ENCODE assay signal across 14 cellular contexts in genomic region chr10:107546239-107546638, GRCh38.
DNase-seq lines count a peak whose midpoint lies in the region; ATAC-seq and TF ChIP-seq lines count a peak whose summit lies in the region.
"Had no signal": no experiment of that assay in that cellular context is flagged by ENCODE, and none has a peak within 500 bp of the region (broad histone marks: within the 10 kb centered on the region; RNA-seq: fewer than 3 reads in every experiment).

No MANE protein-coding gene starts in this region.

- no peaks in the 10 kb centered on the region for H3K9me3 ChIP-seq in left lung

- no peaks in the 10 kb centered on the region for H3K36me3 Mint-ChIP-seq in activated CD4-positive, alpha-beta T cell treated with anti-CD3 and anti-CD28 coated beads for 36 hours (ENCODE audit: low read depth)
- H3K36me3 Mint-ChIP-seq in glutamatergic neuron (ENCODE audit: unreplicated experiment): no peaks in the 10 kb centered on the region

- POLR2A ChIA-PET in RWPE1 (lab: Yijun Ruan, JAX; ENCODE audit: low non-redundant PET): no interaction called here
- POLR2A ChIA-PET in activated CD4-positive, alpha-beta T cell treated with anti-CD3 and anti-CD28 coated beads for 36 hours (lab: Charles Lee): no interaction called here

- no peaks in the 10 kb centered on the region for H3K4me1 Mint-ChIP-seq in activated CD4-positive, alpha-beta T cell treated with anti-CD3 and anti-CD28 coated beads for 36 hours
- peaks cover 5% of the 10 kb centered on the region for H3K4me1 Mint-ChIP-seq in glutamatergic neuron (ENCODE audit: low read depth, unreplicated experiment)
- H3K4me1 Mint-ChIP-seq: central memory CD8-positive, alpha-beta T cell had no signal

- no peaks in the 10 kb centered on the region for H3K27me3 Mint-ChIP-seq in activated CD4-positive, alpha-beta T cell treated with anti-CD3 and anti-CD28 coated beads for 36 hours
- H3K27me3 Mint-ChIP-seq in glutamatergic neuron (ENCODE audit: unreplicated experiment): peaks cover 6% of the 10 kb centered on the region
- H3K27me3 Mint-ChIP-seq: central memory CD8-positive, alpha-beta T cell had no signal

- H3K27ac ChIP-seq in RWPE1 (peak overlapping the region; percentile 96), left lung (no peak overlapping the region)
- H3K27ac ChIP-seq: upper lobe of left lung had no signal

- H3K4me3 ChIP-seq in fibroblast of the aortic adventitia (ENCODE audit: low read depth, low read length) (no peak overlapping the region), left lung (no peak overlapping the region)
- H3K4me3 ChIP-seq: upper lobe of left lung had no signal

- no peak overlapping the region for H3K27ac Mint-ChIP-seq in activated CD4-positive, alpha-beta T cell treated with anti-CD3 and anti-CD28 coated beads for 36 hours
- H3K27ac Mint-ChIP-seq in glutamatergic neuron (ENCODE audit: unreplicated experiment): no peak overlapping the region

- no peak for ATAC-seq in left lung
- ATAC-seq in activated CD4-positive, alpha-beta T cell treated with anti-CD3 and anti-CD28 coated beads for 36 hours: no peak

- TF ChIP-seq CTCF in RWPE1 (conservative IDR thresholded peaks at IDR 0.05; ENCODE audit: low read depth) (no peak), fibroblast of the aortic adventitia (IDR thresholded peaks at IDR 0.05; ENCODE audit: insufficient read depth, low read length) (no peak), left lung (IDR thresholded peaks at IDR 0.05) (no peak), glutamatergic neuron (IDR thresholded peaks at IDR 0.05; ENCODE audit: partially characterized antibody, unreplicated experiment) (no peak)

- no peak overlapping the region for H3K4me3 Mint-ChIP-seq in activated CD4-positive, alpha-beta T cell treated with anti-CD3 and anti-CD28 coated beads for 36 hours
- no peak overlapping the region for H3K4me3 Mint-ChIP-seq in glutamatergic neuron (ENCODE audit: unreplicated experiment)
- H3K4me3 Mint-ChIP-seq: central memory CD8-positive, alpha-beta T cell; neural crest cell had no signal

- CTCF ChIA-PET in RWPE1 (lab: Yijun Ruan, JAX): interaction anchor here (0.8 kb wide), 1 partner anchor 265 kb away, joined by 3 read pairs; no protein-coding TSS in a partner anchor
- CTCF ChIA-PET in activated CD4-positive, alpha-beta T cell treated with anti-CD3 and anti-CD28 coated beads for 36 hours (lab: Charles Lee): interaction anchor here (1.2 kb wide), 1 partner anchor 13 kb away, joined by 3 read pairs; no protein-coding TSS in a partner anchor

- peak; percentile 4 for DNase-seq in NCI-H748 (lab: John Stamatoyannopoulos, UW; ENCODE audit: unreplicated experiment)
- DNase-seq in NCI-H748 treated with DMSO at 0.1 percent for 48 hours (lab: John Stamatoyannopoulos, UW): no peak
- DNase-seq in RWPE1 (ENCODE audit: low spot score): peak; percentile 89
- peak; percentile 33 for DNase-seq in fibroblast of the aortic adventitia (ENCODE audit: low read depth)
- DNase-seq in stromal cell of bone marrow (ENCODE audit: low read depth): peak; percentile 9
- DNase-seq in left lung: no peak
- DNase-seq in activated CD4-positive, alpha-beta T cell treated with anti-CD3 and anti-CD28 coated beads for 36 hours: no peak
- DNase-seq in glutamatergic neuron: no peak
- DNase-seq: activated gamma-delta T cell, NCI-H526 treated with DMSO at 0.1 percent for 48 hours, T-helper 1 cell had no signal

- no peaks in the 10 kb centered on the region for H3K4me1 ChIP-seq in left lung
- H3K4me1 ChIP-seq: upper lobe of left lung had no signal

- H3K9me3 Mint-ChIP-seq in activated CD4-positive, alpha-beta T cell treated with anti-CD3 and anti-CD28 coated beads for 36 hours (ENCODE audit: low read depth): peaks cover 11% of the 10 kb centered on the region
- H3K9me3 Mint-ChIP-seq in glutamatergic neuron (ENCODE audit: unreplicated experiment): no peaks in the 10 kb centered on the region

- H3K27me3 ChIP-seq in left lung: no peaks in the 10 kb centered on the region
- H3K27me3 ChIP-seq: upper lobe of left lung had no signal

- H3K36me3 ChIP-seq in left lung: no peaks in the 10 kb centered on the region
- H3K36me3 ChIP-seq: upper lobe of left lung had no signal

- intact Hi-C loops in left lung (cut with DNase I): no loop called here
- intact Hi-C loops in activated CD4-positive, alpha-beta T cell treated with anti-CD3 and anti-CD28 coated beads for 36 hours (cut with DNase I, micrococcal nuclease): no loop called here

Comparison
In these comparisons a context has a peak if more than half of its experiments do, and no peak if none do; other contexts are left out.
1. DNase-seq: peak in NCI-H748 (single experiment), RWPE1 (single experiment), fibroblast of the aortic adventitia (single experiment) and stromal cell of bone marrow (single experiment); none in NCI-H748 treated with DMSO at 0.1 percent for 48 hours (single experiment), left lung (0 of 2), activated CD4-positive, alpha-beta T cell treated with anti-CD3 and anti-CD28 coated beads for 36 hours (single experiment) and glutamatergic neuron (single experiment).